Comparison of ENCODE assay signal across 19 cellular contexts in the genomic region with DNA sequence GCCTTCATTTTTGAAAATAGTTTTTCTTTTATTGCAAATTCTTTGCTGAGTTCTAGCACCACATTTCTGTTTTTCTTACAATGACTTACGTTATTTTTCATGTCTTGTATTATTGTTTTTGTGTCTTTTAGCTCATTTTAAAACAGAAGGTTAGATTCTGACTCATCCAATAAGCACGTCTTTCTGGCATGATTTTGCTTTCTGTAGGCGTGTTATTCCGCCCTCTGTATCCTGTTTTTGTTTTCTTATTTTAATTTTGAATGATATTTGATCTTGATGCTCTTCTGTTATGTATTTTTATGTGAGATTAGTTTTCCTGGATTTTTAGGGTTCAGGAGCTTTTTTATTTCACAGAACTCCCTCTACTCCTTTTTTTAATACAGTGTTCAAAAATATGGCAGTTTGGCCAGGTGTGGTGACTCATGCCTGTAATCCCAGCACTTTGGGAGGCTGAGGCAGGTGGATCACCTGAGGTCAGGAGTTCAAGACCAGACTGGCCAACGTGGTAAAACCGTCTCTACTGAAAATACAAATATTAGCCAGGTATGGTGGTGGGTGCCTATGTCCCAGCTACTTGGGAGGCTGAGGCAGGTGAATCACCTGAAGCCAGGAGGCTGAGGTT.
DNase-seq lines count a peak whose midpoint lies in the region; ATAC-seq and TF ChIP-seq lines count a peak whose summit lies in the region.
"Had no signal": no experiment of that assay in that cellular context is flagged by ENCODE, and none has a peak within 500 bp of the region (broad histone marks: within the 10 kb centered on the region; RNA-seq: fewer than 3 reads in every experiment).

No MANE protein-coding gene starts in this region.

- no peak overlapping the region for H3K4me3 ChIP-seq in A673 (ENCODE audit: low read depth, low read length, poor library complexity, severe bottlenecking)
- no peak overlapping the region for H3K4me3 ChIP-seq in brain microvascular endothelial cell (ENCODE audit: low read depth, low read length)
- H3K4me3 ChIP-seq: colonic mucosa, gastroesophageal sphincter had no signal

- H3K27ac Mint-ChIP-seq in T-helper 2 cell treated with Interferon-gamma antibody and Interleukin-4, amounts not matched to agents 5 μg/mL and 100 μg/mL, for 36 hours, result no peak overlapping the region
- H3K27ac Mint-ChIP-seq: activated CD4-positive, alpha-beta T cell treated with anti-CD3 and anti-CD28 coated beads for 36 hours; activated naive CD8-positive, alpha-beta T cell treated with anti-CD3 and anti-CD28 coated beads for 36 hours had no signal

- no peaks in the 10 kb centered on the region for H3K4me1 Mint-ChIP-seq in T-helper 2 cell treated with Interferon-gamma antibody and Interleukin-4, amounts not matched to agents 5 μg/mL and 100 μg/mL, for 36 hours (ENCODE audit: low read depth)
- H3K4me1 Mint-ChIP-seq: activated CD4-positive, alpha-beta T cell treated with anti-CD3 and anti-CD28 coated beads for 36 hours; activated naive CD8-positive, alpha-beta T cell treated with anti-CD3 and anti-CD28 coated beads for 36 hours had no signal

- CTCF ChIA-PET in A673 (lab: Charles Lee), result no interaction called here

- in situ Hi-C loops in brain microvascular endothelial cell (cut with HindIII; ENCODE audit: low pct_ligation_motif_present, low sequenced_read_pairs), result no loop called here

- H3K27ac ChIP-seq in A673 (ENCODE audit: low read depth, low read length, poor library complexity, severe bottlenecking) (no peak overlapping the region), brain microvascular endothelial cell (no peak overlapping the region), foreskin keratinocyte (no peak overlapping the region)
- H3K27ac ChIP-seq: colonic mucosa, gastroesophageal sphincter had no signal

- no peaks in the 10 kb centered on the region for H3K9me3 Mint-ChIP-seq in T-helper 2 cell treated with Interferon-gamma antibody and Interleukin-4, amounts not matched to agents 5 μg/mL and 100 μg/mL, for 36 hours
- H3K9me3 Mint-ChIP-seq: activated naive CD8-positive, alpha-beta T cell treated with anti-CD3 and anti-CD28 coated beads for 36 hours had no signal

- no peaks in the 10 kb centered on the region for H3K36me3 Mint-ChIP-seq in T-helper 2 cell treated with Interferon-gamma antibody and Interleukin-4, amounts not matched to agents 5 μg/mL and 100 μg/mL, for 36 hours (ENCODE audit: low read depth)
- H3K36me3 Mint-ChIP-seq: activated naive CD8-positive, alpha-beta T cell treated with anti-CD3 and anti-CD28 coated beads for 36 hours had no signal

- no peak overlapping the region for H3K4me3 Mint-ChIP-seq in T-helper 2 cell treated with Interferon-gamma antibody and Interleukin-4, amounts not matched to agents 5 μg/mL and 100 μg/mL, for 36 hours
- H3K4me3 Mint-ChIP-seq: activated CD4-positive, alpha-beta T cell treated with anti-CD3 and anti-CD28 coated beads for 36 hours had no signal

- POLR2A ChIA-PET in A673 (lab: Charles Lee; ENCODE audit: low non-redundant PET), result no interaction called here

- intact Hi-C loops in A673 (cut with micrococcal nuclease; ENCODE audit: unreplicated experiment), result no loop called here

- H3K27me3 ChIP-seq in A673 (replicated peaks; ENCODE audit: insufficient read depth, low read depth, low read length, poor library complexity), result no peaks in the 10 kb centered on the region
- no peaks in the 10 kb centered on the region for H3K27me3 ChIP-seq in brain microvascular endothelial cell (replicated peaks)
- peaks cover 6% of the 10 kb centered on the region for H3K27me3 ChIP-seq in foreskin keratinocyte

- H3K36me3 ChIP-seq in A673 (ENCODE audit: insufficient read depth, low read length, poor library complexity, severe bottlenecking) (no peaks in the 10 kb centered on the region), brain microvascular endothelial cell (replicated peaks) (no peaks in the 10 kb centered on the region)
- H3K36me3 ChIP-seq: colonic mucosa, gastroesophageal sphincter had no signal

- TF ChIP-seq CTCF in A673 (conservative IDR thresholded peaks at IDR 0.05; ENCODE audit: low read depth, low read length) (no peak), brain microvascular endothelial cell (IDR thresholded peaks at IDR 0.05; ENCODE audit: low read depth, low read length, missing control alignments) (no peak), foreskin keratinocyte (conservative IDR thresholded peaks at IDR 0.05) (no peak)

- DNase-seq in A673 (ENCODE audit: low spot score), result peak; percentile 46
- peak; percentile 35 for DNase-seq in HS-27A (ENCODE audit: low read depth)
- peak; percentile 48 for DNase-seq in brain microvascular endothelial cell
- DNase-seq in foreskin keratinocyte, result peak; percentile 49 to 66
- DNase-seq in T-helper 2 cell treated with Interferon-gamma antibody and Interleukin-4, amounts not matched to agents 5 μg/mL and 100 μg/mL, for 36 hours (ENCODE audit: low spot score), result no peak
- no peak for DNase-seq in middle frontal gyrus (ENCODE audit: extremely low spot score, low spot score)
- DNase-seq: activated CD4-positive, alpha-beta T cell treated with anti-CD3 and anti-CD28 coated beads for 36 hours; activated naive CD8-positive, alpha-beta T cell treated with anti-CD3 and anti-CD28 coated beads for 36 hours; colonic mucosa; GOT3; Karpas-422; NCI-H2081 treated with DMSO at 0.1 percent for 48 hours; NCI-H82; occipital lobe; small intestine had no signal

- H3K4me1 ChIP-seq in A673 (ENCODE audit: insufficient read depth, low read length, poor library complexity, severe bottlenecking), result peaks cover 19% of the 10 kb centered on the region
- peaks cover 10% of the 10 kb centered on the region for H3K4me1 ChIP-seq in foreskin keratinocyte
- H3K4me1 ChIP-seq: colonic mucosa, gastroesophageal sphincter had no signal

- no TSS peak for BruUV-seq in A673 (replicated peaks; lab: Mats Ljungman, UMichigan)

- H3K9me3 ChIP-seq in A673 (ENCODE audit: low read depth, low read length, poor library complexity, severe bottlenecking), result no peaks in the 10 kb centered on the region
- H3K9me3 ChIP-seq: colonic mucosa, gastroesophageal sphincter had no signal

- H3K27me3 Mint-ChIP-seq in T-helper 2 cell treated with Interferon-gamma antibody and Interleukin-4, amounts not matched to agents 5 μg/mL and 100 μg/mL, for 36 hours (ENCODE audit: low read depth), result peaks cover 17% of the 10 kb centered on the region

- ATAC-seq in foreskin keratinocyte, result peak; percentile 64
- ATAC-seq in GM21526 (IDR thresholded peaks at IDR 0.05; ENCODE audit: low FRiP score, unreplicated experiment), result no peak
- ATAC-seq in GM21360 (IDR thresholded peaks at IDR 0.05; ENCODE audit: unreplicated experiment), result no peak
- ATAC-seq: activated CD4-positive, alpha-beta T cell treated with anti-CD3 and anti-CD28 coated beads for 36 hours; gastroesophageal sphincter; Right ventricle myocardium inferior had no signal

Comparison
In these comparisons a context has a peak if more than half of its experiments do, and no peak if none do; other contexts are left out.
1. DNase-seq: peak in A673 (single experiment), HS-27A (single experiment), brain microvascular endothelial cell (single experiment) and foreskin keratinocyte (2 of 2); none in T-helper 2 cell treated with Interferon-gamma antibody and Interleukin-4, amounts not matched to agents 5 μg/mL and 100 μg/mL, for 36 hours (single experiment) and middle frontal gyrus (single experiment).